In the genomic region with DNA sequence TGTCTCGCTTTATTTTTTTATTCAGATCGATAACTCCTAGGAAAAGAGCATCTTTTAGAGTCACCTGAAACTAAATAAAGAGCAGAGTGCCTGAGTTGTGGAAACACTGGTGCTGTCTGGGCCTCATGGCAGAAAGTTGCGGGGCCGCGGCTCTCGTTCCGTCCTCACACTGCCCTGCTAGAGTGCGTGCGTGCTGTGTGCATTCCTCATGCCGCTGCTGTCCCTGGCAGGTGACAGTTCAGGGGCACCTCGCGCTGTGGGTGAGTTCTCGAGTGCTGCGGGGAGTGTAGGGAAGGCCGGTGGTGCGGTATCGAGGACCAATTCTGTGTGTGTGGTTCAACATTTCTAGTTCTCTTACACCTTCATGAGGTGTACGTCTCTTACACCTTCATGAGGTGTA, we compare ENCODE assay signal across 19 cellular contexts.
DNase-seq lines count a peak whose midpoint lies in the region; ATAC-seq, FAIRE-seq and TF ChIP-seq lines count a peak whose summit lies in the region.
"Had no signal": no experiment of that assay in that cellular context is flagged by ENCODE, and none has a peak within 500 bp of the region (broad histone marks: within the 10 kb centered on the region; RNA-seq: fewer than 3 reads in every experiment).

No MANE protein-coding gene starts in this region.

- H3K4me1 Mint-ChIP-seq in CD4-positive, CD25-positive, alpha-beta regulatory T cell = peaks cover 6 to 37% (median 17%) of the 10 kb centered on the region in 4 donors

- TF ChIP-seq CTCF in DND-41 (IDR thresholded peaks at IDR 0.05; ENCODE audit: borderline replicate concordance, extremely low read depth, low read length, poor library complexity, severe bottlenecking) (no peak), H1 (IDR thresholded peaks at IDR 0.05; ENCODE audit: control extremely low read depth in 1 of 3, insufficient read depth in 1 of 3, low read depth in 1 of 3, low read length in 3 of 3) (no peak)

- ATAC-seq in CD4-positive, CD25-positive, alpha-beta regulatory T cell (ENCODE audit: low read depth in 2 of 2) = no peak
- ATAC-seq in DND-41 (ENCODE audit: insufficient read depth, low read depth) (no peak), GM21786 (IDR thresholded peaks at IDR 0.05; ENCODE audit: unreplicated experiment) (no peak)
- ATAC-seq: HCT116, K562 had no signal

- 92% methylated on average over 18 of the region's 18 CpGs; no CpG with 5 or more reads in 1 of the 2 experiments for WGBS in H1 (ENCODE audit: extremely low coverage in 1 of 2, insufficient coverage in 1 of 2, insufficient read length in 1 of 2, insufficient replicate concordance in 2 of 2, low coverage in 1 of 2, low lambda C conversion rate in 2 of 2, missing lambda C conversion rate in 1 of 2), 2 experiments
- WGBS in neuronal stem cell (ENCODE audit: extremely low coverage in 2 of 2, insufficient read length in 2 of 2, insufficient replicate concordance in 1 of 2), 2 donors = no CpG with 5 or more reads among the region's 18 CpGs

- H3K4me1 ChIP-seq in CD4-positive, CD25-positive, alpha-beta regulatory T cell (ENCODE audit: control insufficient read depth, insufficient read depth, low read length, poor library complexity, severe bottlenecking) = no peaks in the 10 kb centered on the region
- H3K4me1 ChIP-seq in DND-41 (ENCODE audit: insufficient read depth, low read length) (no peaks in the 10 kb centered on the region), H1 (replicated peaks in 1 of 4; ENCODE audit: control insufficient read depth in 3 of 4, insufficient read depth in 4 of 4, low read length in 3 of 4) (peaks cover 0 to 10% (median 5%) of the 10 kb centered on the region in 4 experiments; a peak in 4 of 7 replicates), neuronal stem cell (ENCODE audit: control insufficient read depth in 2 of 2, insufficient read depth in 1 of 2, low read depth in 1 of 2, low read length in 2 of 2) (peaks cover 7 to 8% of the 10 kb centered on the region in 2 donors)

- H3K4me3 ChIP-seq in CD4-positive, CD25-positive, alpha-beta regulatory T cell (ENCODE audit: low read depth, low read length) = no peak overlapping the region
- H3K4me3 ChIP-seq in DND-41 (ENCODE audit: low read depth in 1 of 2, low read length in 2 of 2) = no peak overlapping the region
- H3K4me3 ChIP-seq in H1 (ENCODE audit: extremely low read depth in 1 of 4, insufficient read depth in 2 of 4, low read depth in 3 of 4, low read length in 4 of 4) = no peak overlapping the region
- no peak overlapping the region for H3K4me3 ChIP-seq in neuronal stem cell (ENCODE audit: low read length in 2 of 2)
- H3K4me3 ChIP-seq: BLaER1 treated with 17β-estradiol and CSF1 and Interleukin-3, amounts not matched to agents 10 nM and 100 nM; K562 had no signal

- no peak overlapping the region for H3K9ac ChIP-seq in DND-41 (ENCODE audit: low read depth, low read length)
- H3K9ac ChIP-seq in H1 (replicated peaks in 1 of 4; ENCODE audit: extremely low read depth in 1 of 4, low read depth in 3 of 4, low read length in 3 of 4) = no peak overlapping the region
- H3K9ac ChIP-seq in neuronal stem cell (ENCODE audit: low read depth, low read length, poor library complexity) = peak overlapping the region; percentile 50
- H3K9ac ChIP-seq: BLaER1 treated with 17β-estradiol and CSF1 and Interleukin-3, amounts not matched to agents 10 nM and 100 nM had no signal

- H3K27me3 Mint-ChIP-seq in CD4-positive, CD25-positive, alpha-beta regulatory T cell = no peaks in the 10 kb centered on the region
- H3K27me3 Mint-ChIP-seq: CD4-positive, alpha-beta memory T cell had no signal

- H2BK15ac ChIP-seq in H1 (ENCODE audit: low read length) (no peak overlapping the region), neuronal stem cell (ENCODE audit: low read length) (no peak overlapping the region)

- H3K27ac ChIP-seq in CD4-positive, CD25-positive, alpha-beta regulatory T cell (ENCODE audit: insufficient read depth, low read length, poor library complexity, severe bottlenecking) = no peak overlapping the region
- H3K27ac ChIP-seq in DND-41 (ENCODE audit: low read length) (0 out of 2 replicates have a peak overlapping the region, but pooled peaks have one; percentile 8), H1 (ENCODE audit: low read depth, low read length) (no peak overlapping the region), neuronal stem cell (replicated peaks; ENCODE audit: low read length) (no peak overlapping the region)
- H3K27ac ChIP-seq: BLaER1 treated with 17β-estradiol and CSF1 and Interleukin-3, amounts not matched to agents 10 nM and 100 nM had no signal

- no peaks in the 10 kb centered on the region for H3K23me2 ChIP-seq in H1 (ENCODE audit: low read depth, low read length)

- peaks cover 7% of the 10 kb centered on the region; the same call in 1 of the 2 replicates for H3K79me1 ChIP-seq in H1 (ENCODE audit: low read depth, low read length)
- no peaks in the 10 kb centered on the region for H3K79me1 ChIP-seq in neuronal stem cell (ENCODE audit: low read depth, low read length)

- CTCF ChIA-PET in H1 (lab: Charles Lee; ENCODE audit: partially characterized antibody) = no interaction called here

- H2BK5ac ChIP-seq in H1 (ENCODE audit: low read depth, low read length) = no peak overlapping the region
- no peak overlapping the region for H2BK5ac ChIP-seq in neuronal stem cell (ENCODE audit: low read length)

- no peak for FAIRE-seq in H1 (lab: Jason Lieb, UNC)
- FAIRE-seq: D721Med, H54, HTR-8/SVneo, K562 had no signal

- no peak overlapping the region for H4K5ac ChIP-seq in H1 (ENCODE audit: insufficient read length, low read depth, low read length)

- no peak overlapping the region for H3K23ac ChIP-seq in H1 (ENCODE audit: insufficient read length)
- no peak overlapping the region for H3K23ac ChIP-seq in neuronal stem cell (ENCODE audit: low read depth, low read length, poor library complexity)

- TF ChIP-seq RAD21 in H1 (IDR thresholded peaks at IDR 0.05 in 1 of 2, conservative IDR thresholded peaks at IDR 0.05 in 1 of 2; ENCODE audit: low read depth in 2 of 2, low read length in 2 of 2) = no peak

- no peak overlapping the region for H3K4me3 Mint-ChIP-seq in CD4-positive, CD25-positive, alpha-beta regulatory T cell
- H3K4me3 Mint-ChIP-seq: CD4-positive, alpha-beta memory T cell had no signal

- H2BK20ac ChIP-seq in H1 (ENCODE audit: low read length) = no peak overlapping the region

- H2AFZ ChIP-seq in DND-41 (ENCODE audit: low read depth, low read length) = no peak overlapping the region
- no peak overlapping the region for H2AFZ ChIP-seq in H1 (ENCODE audit: low read length)
- no peak overlapping the region for H2AFZ ChIP-seq in neuronal stem cell (ENCODE audit: low read length)

- peak overlapping the region in 2 of 3 donors; percentile 55 to 87 for H3K27ac Mint-ChIP-seq in CD4-positive, CD25-positive, alpha-beta regulatory T cell

- H3K14ac ChIP-seq in H1 (ENCODE audit: insufficient read length) (no peak overlapping the region), neuronal stem cell (ENCODE audit: low read length) (peak overlapping the region; percentile 95)

- H4K91ac ChIP-seq in H1 (replicated peaks; ENCODE audit: insufficient read length, low read length) (no peak overlapping the region), neuronal stem cell (ENCODE audit: low read depth, low read length, poor library complexity) (no peak overlapping the region)

- H3K79me2 ChIP-seq in DND-41 (ENCODE audit: insufficient read depth, low read length) (peaks cover 85% of the 10 kb centered on the region), H1 (ENCODE audit: control insufficient read depth in 1 of 2, insufficient read depth in 2 of 2, low read length in 2 of 2) (peaks cover 0 to 16% of the 10 kb centered on the region in 2 experiments; a peak in 1 of 4 replicates)

- TF ChIP-seq POLR2A in H1 (IDR thresholded peaks at IDR 0.05; ENCODE audit: control extremely low read depth in 1 of 2, low read depth in 2 of 2, low read length in 2 of 2) = no peak

- no peak overlapping the region for H3K56ac ChIP-seq in H1 (replicated peaks; ENCODE audit: insufficient read length, low read depth, low read length)

- no peak for TF ChIP-seq EP300 in H1 (IDR thresholded peaks at IDR 0.05; ENCODE audit: borderline replicate concordance in 1 of 2, low read depth in 2 of 2, low read length in 2 of 2)

- H3K4me2 ChIP-seq in DND-41 (ENCODE audit: insufficient read depth, low read length) (no peak overlapping the region), H1 (ENCODE audit: insufficient read depth in 1 of 2, low read depth in 2 of 2, low read length in 2 of 2) (no peak overlapping the region), neuronal stem cell (ENCODE audit: insufficient read depth, low read length, poor library complexity, severe bottlenecking) (no peak overlapping the region)
- H3K4me2 ChIP-seq: BLaER1 treated with 17β-estradiol and CSF1 and Interleukin-3, amounts not matched to agents 10 nM and 100 nM had no signal

- POLR2A ChIA-PET in H1 (lab: Charles Lee; ENCODE audit: partially characterized antibody) = no interaction called here

- DNase-seq in CD4-positive, CD25-positive, alpha-beta regulatory T cell = no peak
- DNase-seq in DND-41 (no peak), H1 (ENCODE audit: low read depth in 1 of 2, low spot score in 2 of 2) (no peak), neuronal stem cell (ENCODE audit: low spot score) (no peak), NCI-H2029 treated with DMSO at 0.1 percent for 48 hours (lab: John Stamatoyannopoulos, UW) (no peak)
- DNase-seq in central memory CD4-positive, alpha-beta T cell = no peak
- DNase-seq: ACHN; CD4-positive, alpha-beta memory T cell; COR-L47; DMS153; DMS79 treated with DMSO at 0.1 percent for 48 hours; GF-D8 had no signal

- H4K8ac ChIP-seq in H1 (ENCODE audit: extremely low read depth, insufficient read depth, low read length) (peak overlapping the region; percentile 16; the same call in 1 of the 2 replicates), neuronal stem cell (ENCODE audit: low read depth, low read length) (no peak overlapping the region)

- no peak overlapping the region for H2BK120ac ChIP-seq in H1 (replicated peaks; ENCODE audit: low read depth, low read length)
- H2BK120ac ChIP-seq in neuronal stem cell (ENCODE audit: low read depth, low read length) = no peak overlapping the region

- no peak overlapping the region for H2AK5ac ChIP-seq in H1 (ENCODE audit: low read depth, low read length)
- no peak overlapping the region for H2AK5ac ChIP-seq in neuronal stem cell (ENCODE audit: low read depth, low read length)

- H3K36me3 ChIP-seq in CD4-positive, CD25-positive, alpha-beta regulatory T cell (ENCODE audit: control insufficient read depth, insufficient read depth, low read length) = no peaks in the 10 kb centered on the region
- H3K36me3 ChIP-seq in DND-41 (ENCODE audit: insufficient read depth, low read length) (peaks cover 8% of the 10 kb centered on the region; the same call in 1 of the 2 replicates), H1 (ENCODE audit: control insufficient read depth in 2 of 4, insufficient read depth in 4 of 4, low read length in 3 of 4) (no peaks in the 10 kb centered on the region), neuronal stem cell (replicated peaks in 1 of 2; ENCODE audit: control insufficient read depth in 2 of 2, insufficient read depth in 2 of 2, low read length in 2 of 2) (peaks cover 0 to 4% of the 10 kb centered on the region in 2 donors)

- H3K36me3 Mint-ChIP-seq in CD4-positive, CD25-positive, alpha-beta regulatory T cell = peaks cover 16% of the 10 kb centered on the region

- no peaks in the 10 kb centered on the region for H3K9me3 Mint-ChIP-seq in CD4-positive, CD25-positive, alpha-beta regulatory T cell
- H3K9me3 Mint-ChIP-seq: CD4-positive, alpha-beta memory T cell had no signal

- H3K9me3 ChIP-seq in CD4-positive, CD25-positive, alpha-beta regulatory T cell (ENCODE audit: control insufficient read depth in 2 of 2, low read length in 2 of 2) = no peaks in the 10 kb centered on the region
- no peaks in the 10 kb centered on the region for H3K9me3 ChIP-seq in DND-41 (ENCODE audit: insufficient read depth, low read length, severe bottlenecking)
- H3K9me3 ChIP-seq in H1 (ENCODE audit: insufficient read depth in 2 of 2, low read depth in 1 of 2, low read length in 1 of 2) = no peaks in the 10 kb centered on the region
- H3K9me3 ChIP-seq in neuronal stem cell (replicated peaks in 1 of 2; ENCODE audit: control insufficient read depth in 2 of 2, insufficient read depth in 1 of 2, low read depth in 1 of 2, low read length in 2 of 2) = no peaks in the 10 kb centered on the region
- H3K9me3 ChIP-seq: BLaER1 treated with 17β-estradiol and CSF1 and Interleukin-3, amounts not matched to agents 10 nM and 100 nM had no signal

- H3K18ac ChIP-seq in H1 (ENCODE audit: extremely low read depth, low read length) = no peak overlapping the region
- H3K18ac ChIP-seq in neuronal stem cell (ENCODE audit: low read length) = no peak overlapping the region

- no peaks in the 10 kb centered on the region for H3K27me3 ChIP-seq in CD4-positive, CD25-positive, alpha-beta regulatory T cell (ENCODE audit: control insufficient read depth, insufficient read depth, low read length)
- H3K27me3 ChIP-seq in DND-41 (ENCODE audit: insufficient read depth, low read length, poor library complexity) = no peaks in the 10 kb centered on the region
- H3K27me3 ChIP-seq in H1 (replicated peaks in 1 of 4; ENCODE audit: control insufficient read depth in 3 of 4, extremely low read depth in 1 of 4, insufficient read depth in 3 of 4, low read length in 3 of 4) = no peaks in the 10 kb centered on the region
- no peaks in the 10 kb centered on the region for H3K27me3 ChIP-seq in neuronal stem cell (ENCODE audit: control insufficient read depth in 3 of 3, insufficient read depth in 3 of 3, low read depth in 1 of 3, low read length in 3 of 3)
- H3K27me3 ChIP-seq: BLaER1 treated with 17β-estradiol and CSF1 and Interleukin-3, amounts not matched to agents 10 nM and 100 nM had no signal

- H3K4ac ChIP-seq in H1 (replicated peaks; ENCODE audit: insufficient read length, low read depth, low read length) (no peak overlapping the region), neuronal stem cell (ENCODE audit: low read length) (no peak overlapping the region)

- H4K20me1 ChIP-seq in DND-41 (ENCODE audit: insufficient read depth, low read length) (peaks cover 26% of the 10 kb centered on the region; the same call in 1 of the 2 replicates), H1 (replicated peaks in 1 of 2; ENCODE audit: control insufficient read depth in 1 of 2, insufficient read depth in 2 of 2, low read length in 2 of 2) (peaks cover 0 to 3% of the 10 kb centered on the region in 2 experiments)

- no peak overlapping the region for H2BK12ac ChIP-seq in H1 (ENCODE audit: low read depth, low read length)
- no peak overlapping the region for H2BK12ac ChIP-seq in neuronal stem cell (ENCODE audit: low read length)
